Comparison of ENCODE assay signal across 9 cellular contexts in genomic region chr7:18495412-18496335, GRCh38. TPM values are rescaled to one million over a fixed set of nuclear protein-coding genes. Genes with fewer than 3 reads are reported as not detected.
DNase-seq lines count a peak whose midpoint lies in the region; ATAC-seq and TF ChIP-seq lines count a peak whose summit lies in the region.
"Had no signal": no experiment of that assay in that cellular context is flagged by ENCODE, and none has a peak within 500 bp of the region (broad histone marks: within the 10 kb centered on the region; RNA-seq: fewer than 3 reads in every experiment).

Gene HDAC9, plus strand, starts transcription at chr7:18495749. Its CDS starts 554 bp downstream, at chr7:18496303.

- no peaks in the 10 kb centered on the region for H3K9me3 ChIP-seq in heart left ventricle
- no peaks in the 10 kb centered on the region for H3K9me3 ChIP-seq in osteoblast (ENCODE audit: low read depth, low read length)

- H3K36me3 ChIP-seq in heart left ventricle, result no peaks in the 10 kb centered on the region
- H3K36me3 ChIP-seq in osteoblast (ENCODE audit: insufficient read depth, low read length), result no peaks in the 10 kb centered on the region

- H3K27ac Mint-ChIP-seq in activated naive CD8-positive, alpha-beta T cell treated with anti-CD3 and anti-CD28 coated beads, Interleukin-2, amount 10 ng/mL, durations not matched to agents 7 days and 5 days, result no peak within 1 kb of the TSS

- no peaks in the 10 kb centered on the region for H3K9me3 Mint-ChIP-seq in activated naive CD8-positive, alpha-beta T cell treated with anti-CD3 and anti-CD28 coated beads, Interleukin-2, amount 10 ng/mL, durations not matched to agents 7 days and 5 days

- H3K27me3 ChIP-seq in heart left ventricle, result no peaks in the 10 kb centered on the region
- no peaks in the 10 kb centered on the region for H3K27me3 ChIP-seq in osteoblast (ENCODE audit: insufficient read depth, low read length)

- peaks cover 3% of the 10 kb centered on the region for H3K4me1 Mint-ChIP-seq in activated naive CD8-positive, alpha-beta T cell treated with anti-CD3 and anti-CD28 coated beads, Interleukin-2, amount 10 ng/mL, durations not matched to agents 7 days and 5 days

- ATAC-seq in GM18861 (IDR thresholded peaks at IDR 0.05; ENCODE audit: unreplicated experiment), result peak; percentile 90
- ATAC-seq in HG02981 (IDR thresholded peaks at IDR 0.05; ENCODE audit: unreplicated experiment), result peak; percentile 95
- no peak for ATAC-seq in activated naive CD8-positive, alpha-beta T cell treated with anti-CD3 and anti-CD28 coated beads, Interleukin-2, amount 10 ng/mL, durations not matched to agents 7 days and 5 days (ENCODE audit: low read depth)
- peak; percentile 86 to 95 (median 94) for ATAC-seq in heart left ventricle

- peak within 1 kb of the TSS; percentile 59 for H3K4me3 Mint-ChIP-seq in activated naive CD8-positive, alpha-beta T cell treated with anti-CD3 and anti-CD28 coated beads, Interleukin-2, amount 10 ng/mL, durations not matched to agents 7 days and 5 days

- no peak for TF ChIP-seq CTCF in heart left ventricle (IDR thresholded peaks at IDR 0.05)
- TF ChIP-seq CTCF in osteoblast (IDR thresholded peaks at IDR 0.05; ENCODE audit: extremely low read depth, low read depth, low read length), result no peak

- H2AFZ ChIP-seq in osteoblast (ENCODE audit: low read length), result peak within 1 kb of the TSS; percentile 81

- H3K4me3 ChIP-seq in heart left ventricle, result peak within 1 kb of the TSS; percentile 25 to 65 (median 58)
- peak within 1 kb of the TSS; percentile 72 for H3K4me3 ChIP-seq in osteoblast (ENCODE audit: insufficient read depth, low read length)

- H3K4me2 ChIP-seq in osteoblast (ENCODE audit: insufficient read depth, low read length), result peak within 1 kb of the TSS; percentile 94

- peak; percentile 40 for DNase-seq in AG08395 (ENCODE audit: low spot score)
- DNase-seq in NCI-H2107 treated with DMSO at 0.1 percent for 48 hours (lab: John Stamatoyannopoulos, UW; ENCODE audit: unreplicated experiment), result peak; percentile 92
- DNase-seq in activated naive CD8-positive, alpha-beta T cell treated with anti-CD3 and anti-CD28 coated beads, Interleukin-2, amount 10 ng/mL, durations not matched to agents 7 days and 5 days, result no peak
- peak in 4 of 5 donors; percentile 58 to 73 (median 70) for DNase-seq in heart left ventricle
- DNase-seq in osteoblast (ENCODE audit: insufficient read length, low spot score, missing footprints), result no peak
- DNase-seq in activated CD4-positive, alpha-beta T cell treated with anti-CD3 and anti-CD28 coated beads for 4 hours, result no peak

- no peaks in the 10 kb centered on the region for H3K27me3 Mint-ChIP-seq in activated naive CD8-positive, alpha-beta T cell treated with anti-CD3 and anti-CD28 coated beads, Interleukin-2, amount 10 ng/mL, durations not matched to agents 7 days and 5 days

- TF ChIP-seq POLR2A in heart left ventricle (IDR thresholded peaks at IDR 0.05), result peak in 1 of 2 donors; percentile 52

- intact Hi-C loops in heart left ventricle (cut with DNase I), result loop anchor here in 8 of 10 donors (1.0 to 10.0 kb wide), 14 partner anchors 49 to 169 kb away; no protein-coding TSS in a partner anchor

- H3K4me1 ChIP-seq in heart left ventricle, result peaks cover 0 to 43% (median 15%) of the 10 kb centered on the region in 12 donors
- H3K4me1 ChIP-seq in osteoblast (ENCODE audit: insufficient read depth, low read length), result peaks cover 18% of the 10 kb centered on the region

- H4K20me1 ChIP-seq in osteoblast (ENCODE audit: insufficient read depth, low read length), result no peaks in the 10 kb centered on the region

- 2 to 5% (median 3%) methylated on average over 18 of the region's 18 CpGs for WGBS in heart left ventricle, 4 donors

- H3K27ac ChIP-seq in heart left ventricle (peak within 1 kb of the TSS; percentile 69 to 92 (median 81)), osteoblast (ENCODE audit: low read depth, low read length) (peak within 1 kb of the TSS; percentile 94)
- H3K27ac ChIP-seq: HL-60 had no signal

- POLR2A ChIA-PET in activated naive CD8-positive, alpha-beta T cell treated with anti-CD3 and anti-CD28 coated beads, Interleukin-2, amount 10 ng/mL, durations not matched to agents 7 days and 5 days (lab: Charles Lee), result no interaction called here

- no peaks in the 10 kb centered on the region for H3K79me2 ChIP-seq in osteoblast (ENCODE audit: insufficient read depth, low read length)

- no peaks in the 10 kb centered on the region for H3K36me3 Mint-ChIP-seq in activated naive CD8-positive, alpha-beta T cell treated with anti-CD3 and anti-CD28 coated beads, Interleukin-2, amount 10 ng/mL, durations not matched to agents 7 days and 5 days

RNA-seq across cellular contexts. Expression of gene HDAC9, which starts in this region (rescaled TPM):
- under 1 TPM; 0.61 to 0.71 TPM for total RNA-seq in activated naive CD8-positive, alpha-beta T cell treated with anti-CD3 and anti-CD28 coated beads, Interleukin-2, amount 10 ng/mL, durations not matched to agents 7 days and 5 days
- total RNA-seq in heart left ventricle (10 to 100 TPM; 20.0 to 62.9 (median 40.3) TPM), osteoblast (11.2 and 21.7 TPM in 2 replicates)
- 1 to 10 TPM; 4.8 to 6.6 TPM for polyA plus RNA-seq in heart left ventricle

Comparison
In these comparisons a context has a peak if more than half of its experiments do, and no peak if none do; other contexts are left out.
1. DNase-seq: peak in AG08395 (single experiment), NCI-H2107 treated with DMSO at 0.1 percent for 48 hours (single experiment) and heart left ventricle (4 of 5); none in activated naive CD8-positive, alpha-beta T cell treated with anti-CD3 and anti-CD28 coated beads, Interleukin-2, amount 10 ng/mL, durations not matched to agents 7 days and 5 days (single experiment), osteoblast (single experiment) and activated CD4-positive, alpha-beta T cell treated with anti-CD3 and anti-CD28 coated beads for 4 hours (0 of 2).